Comparison of ENCODE assay signal across 16 cellular contexts in the genomic region with DNA sequence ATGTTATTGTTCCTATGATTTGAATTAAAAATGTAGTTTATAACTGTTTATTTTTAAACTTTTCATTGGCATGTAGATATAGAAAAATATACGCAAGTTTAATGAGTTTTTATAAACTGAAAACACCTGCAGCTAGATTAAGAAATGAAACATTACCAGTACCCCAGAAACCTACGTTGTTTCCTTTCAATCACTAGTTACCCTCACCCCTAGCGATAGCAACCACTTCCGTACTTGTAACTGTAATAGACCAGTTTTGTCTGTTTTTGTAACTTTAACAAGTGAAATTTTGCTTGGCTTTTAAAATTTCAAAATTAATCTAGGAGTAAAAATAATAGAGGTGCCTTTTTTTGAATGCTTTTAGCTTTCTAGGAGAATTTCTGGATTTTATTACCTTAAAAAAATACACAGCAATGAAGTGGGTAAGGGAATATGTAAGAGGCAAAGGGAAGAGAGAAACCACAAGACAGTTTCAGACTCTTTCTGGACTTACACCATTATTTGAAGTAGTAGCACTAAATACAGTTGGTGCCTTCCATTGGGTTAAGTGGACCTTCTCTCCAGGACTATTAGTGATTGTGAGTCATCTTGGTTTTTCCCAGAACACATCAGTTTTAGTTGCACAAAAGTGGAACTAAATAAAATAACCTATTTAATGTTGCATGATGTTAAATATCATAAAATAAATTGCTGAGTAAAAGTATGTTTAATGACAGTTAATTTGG. TPM values are rescaled to one million over a fixed set of nuclear protein-coding genes. Genes with fewer than 3 reads are reported as not detected.
DNase-seq lines count a peak whose midpoint lies in the region; ATAC-seq and TF ChIP-seq lines count a peak whose summit lies in the region.
"Had no signal": no experiment of that assay in that cellular context is flagged by ENCODE, and none has a peak within 500 bp of the region (broad histone marks: within the 10 kb centered on the region; RNA-seq: fewer than 3 reads in every experiment).

No MANE protein-coding gene starts in this region.

- H3K4me1 Mint-ChIP-seq in activated CD4-positive, alpha-beta T cell treated with anti-CD3 and anti-CD28 coated beads for 36 hours: peaks cover 10% of the 10 kb centered on the region
- peaks cover 19% of the 10 kb centered on the region for H3K4me1 Mint-ChIP-seq in activated CD8-positive, alpha-beta T cell treated with anti-CD3 and anti-CD28 coated beads, Interleukin-2, amount 10 ng/mL, durations not matched to agents 7 days and 5 days (ENCODE audit: low read depth)

- no peak overlapping the region for H3K4me3 Mint-ChIP-seq in activated CD4-positive, alpha-beta T cell treated with anti-CD3 and anti-CD28 coated beads for 36 hours
- H3K4me3 Mint-ChIP-seq in activated CD8-positive, alpha-beta T cell treated with anti-CD3 and anti-CD28 coated beads, Interleukin-2, amount 10 ng/mL, durations not matched to agents 7 days and 5 days: no peak overlapping the region

- H3K9me3 ChIP-seq in osteoblast (ENCODE audit: low read depth, low read length) (no peaks in the 10 kb centered on the region), tibial nerve (no peaks in the 10 kb centered on the region), SJCRH30 (replicated peaks) (no peaks in the 10 kb centered on the region)

- 92 to 93% methylated on average over 4 of the region's 4 CpGs for WGBS in tibial nerve, 2 donors

- H3K36me3 Mint-ChIP-seq in activated CD4-positive, alpha-beta T cell treated with anti-CD3 and anti-CD28 coated beads for 36 hours (ENCODE audit: low read depth): peaks cover 69% of the 10 kb centered on the region
- peaks cover 74% of the 10 kb centered on the region for H3K36me3 Mint-ChIP-seq in activated CD8-positive, alpha-beta T cell treated with anti-CD3 and anti-CD28 coated beads, Interleukin-2, amount 10 ng/mL, durations not matched to agents 7 days and 5 days (ENCODE audit: low read depth)

- H2AFZ ChIP-seq in osteoblast (ENCODE audit: low read length): no peak overlapping the region

- intact Hi-C loops in activated CD4-positive, alpha-beta T cell treated with anti-CD3 and anti-CD28 coated beads for 36 hours (cut with DNase I, micrococcal nuclease): loop anchor here in 1 of 2 experiments (1.0 kb wide), 1 partner anchor 31 kb away; no protein-coding TSS in a partner anchor

- H3K27me3 Mint-ChIP-seq in activated CD4-positive, alpha-beta T cell treated with anti-CD3 and anti-CD28 coated beads for 36 hours: no peaks in the 10 kb centered on the region
- no peaks in the 10 kb centered on the region for H3K27me3 Mint-ChIP-seq in activated CD8-positive, alpha-beta T cell treated with anti-CD3 and anti-CD28 coated beads, Interleukin-2, amount 10 ng/mL, durations not matched to agents 7 days and 5 days (ENCODE audit: low read depth)

- H3K4me2 ChIP-seq in osteoblast (ENCODE audit: insufficient read depth, low read length): no peak overlapping the region

- H3K79me2 ChIP-seq in osteoblast (ENCODE audit: insufficient read depth, low read length): peaks cover 66% of the 10 kb centered on the region

- H3K9me3 Mint-ChIP-seq in activated CD4-positive, alpha-beta T cell treated with anti-CD3 and anti-CD28 coated beads for 36 hours (ENCODE audit: low read depth): no peaks in the 10 kb centered on the region
- H3K9me3 Mint-ChIP-seq in activated CD8-positive, alpha-beta T cell treated with anti-CD3 and anti-CD28 coated beads, Interleukin-2, amount 10 ng/mL, durations not matched to agents 7 days and 5 days (ENCODE audit: insufficient read depth): no peaks in the 10 kb centered on the region

- POLR2A ChIA-PET in activated CD4-positive, alpha-beta T cell treated with anti-CD3 and anti-CD28 coated beads for 36 hours (lab: Charles Lee): no interaction called here
- POLR2A ChIA-PET in activated CD8-positive, alpha-beta T cell treated with anti-CD3 and anti-CD28 coated beads, Interleukin-2, amount 10 ng/mL, durations not matched to agents 7 days and 5 days (lab: Charles Lee): interaction anchor here (2.1 kb wide), 1 partner anchor 19 kb away, joined by 8 read pairs; a partner anchor contains a TSS

- peak; percentile 26 for ATAC-seq in activated CD4-positive, alpha-beta T cell treated with anti-CD3 and anti-CD28 coated beads for 36 hours
- ATAC-seq in HG03354 (IDR thresholded peaks at IDR 0.05; ENCODE audit: poor library complexity, severe bottlenecking, unreplicated experiment): peak; percentile 87
- no peak for ATAC-seq in activated CD8-positive, alpha-beta T cell treated with anti-CD3 and anti-CD28 coated beads, Interleukin-2, amount 10 ng/mL, durations not matched to agents 7 days and 5 days

- no peak for TF ChIP-seq CTCF in osteoblast (IDR thresholded peaks at IDR 0.05; ENCODE audit: extremely low read depth, low read depth, low read length)
- no peak for TF ChIP-seq CTCF in tibial nerve (IDR thresholded peaks at IDR 0.05)

- no peak for TF ChIP-seq EP300 in tibial nerve (IDR thresholded peaks at IDR 0.05)

- no peak for TF ChIP-seq POLR2A in tibial nerve (IDR thresholded peaks at IDR 0.05)

- H3K27ac ChIP-seq in osteoblast (ENCODE audit: low read depth, low read length) (no peak overlapping the region), tibial nerve (no peak overlapping the region), SJCRH30 (no peak overlapping the region)
- H3K27ac ChIP-seq: 22Rv1 had no signal

- CTCF ChIA-PET in activated CD4-positive, alpha-beta T cell treated with anti-CD3 and anti-CD28 coated beads for 36 hours (lab: Charles Lee): interaction anchor here (0.6 to 1.4 kb wide), 6 partner anchors 9 to 55 kb away, joined by 3 to 5 read pairs (median 3); no protein-coding TSS in a partner anchor
- CTCF ChIA-PET in activated CD8-positive, alpha-beta T cell treated with anti-CD3 and anti-CD28 coated beads, Interleukin-2, amount 10 ng/mL, durations not matched to agents 7 days and 5 days (lab: Charles Lee): interaction anchor here (0.6 kb wide), 1 partner anchor 307 kb away, joined by 3 read pairs; no protein-coding TSS in a partner anchor

- peak overlapping the region; percentile 55 for H3K27ac Mint-ChIP-seq in activated CD4-positive, alpha-beta T cell treated with anti-CD3 and anti-CD28 coated beads for 36 hours
- peak overlapping the region; percentile 43 for H3K27ac Mint-ChIP-seq in activated CD8-positive, alpha-beta T cell treated with anti-CD3 and anti-CD28 coated beads, Interleukin-2, amount 10 ng/mL, durations not matched to agents 7 days and 5 days

- H3K4me3 ChIP-seq in osteoblast (ENCODE audit: insufficient read depth, low read length) (no peak overlapping the region), tibial nerve (no peak overlapping the region), SJCRH30 (no peak overlapping the region)

- no peak for DNase-seq in activated CD4-positive, alpha-beta T cell treated with anti-CD3 and anti-CD28 coated beads for 36 hours
- no peak for DNase-seq in activated CD4-positive, alpha-beta T cell treated with anti-CD3 and anti-CD28 coated beads, Interleukin-2, amount 50 U/mL, for 4 hours
- no peak for DNase-seq in activated CD8-positive, alpha-beta T cell treated with anti-CD3 and anti-CD28 coated beads, Interleukin-2, amount 10 ng/mL, durations not matched to agents 7 days and 5 days
- peak; percentile 80 for DNase-seq in osteoblast (ENCODE audit: insufficient read length, low spot score, missing footprints)
- DNase-seq in tibial nerve (ENCODE audit: low spot score in 2 of 2): no peak
- no peak for DNase-seq in SJCRH30
- DNase-seq in hippocampal formation (lab: John Stamatoyannopoulos, UW): no peak
- DNase-seq: activated gamma-delta T cell; effector CD8-positive, alpha-beta T cell; NCI-H82; nucleus accumbens; stimulated activated CD4-positive, alpha-beta T cell treated with anti-CD3 and anti-CD28 coated beads, Interleukin-2, amount 100 ng/mL, for 24 hours; substantia nigra; T1000 had no signal

- H4K20me1 ChIP-seq in osteoblast (ENCODE audit: insufficient read depth, low read length): peaks cover 13% of the 10 kb centered on the region

- H3K27me3 ChIP-seq in osteoblast (ENCODE audit: insufficient read depth, low read length) (no peaks in the 10 kb centered on the region), tibial nerve (no peaks in the 10 kb centered on the region), SJCRH30 (no peaks in the 10 kb centered on the region)

- H3K4me1 ChIP-seq in osteoblast (ENCODE audit: insufficient read depth, low read length): no peaks in the 10 kb centered on the region
- no peaks in the 10 kb centered on the region for H3K4me1 ChIP-seq in tibial nerve
- H3K4me1 ChIP-seq in SJCRH30: no peaks in the 10 kb centered on the region

- peaks cover 95% of the 10 kb centered on the region for H3K36me3 ChIP-seq in osteoblast (ENCODE audit: insufficient read depth, low read length)
- H3K36me3 ChIP-seq in tibial nerve: peaks cover 0 to 98% (median 43%) of the 10 kb centered on the region in 3 donors
- peaks cover 95% of the 10 kb centered on the region for H3K36me3 ChIP-seq in SJCRH30

RNA-seq across cellular contexts. Expression of a gene that starts 18.7 kb away (rescaled TPM):
- total RNA-seq in activated CD4-positive, alpha-beta T cell treated with anti-CD3 and anti-CD28 coated beads for 36 hours: 100 to 1,000 TPM; 142 to 147 TPM
- total RNA-seq in activated CD8-positive, alpha-beta T cell treated with anti-CD3 and anti-CD28 coated beads, Interleukin-2, amount 10 ng/mL, durations not matched to agents 7 days and 5 days: 10 to 100 TPM; 76.9 to 78.7 TPM
- total RNA-seq in osteoblast: 19.4 and 20.6 TPM in 2 replicates
- 10 to 100 TPM; 34.3 to 41.4 (median 38.7) TPM for total RNA-seq in tibial nerve
- 50.2 and 52.0 TPM in 2 replicates for total RNA-seq in SJCRH30 (2014; rRNA removed; shearing (Covaris generic))

RNA-seq across cellular contexts. Expression of a gene that starts 35.2 kb away (rescaled TPM):
- 100 to 1,000 TPM; 295 to 316 TPM for total RNA-seq in activated CD4-positive, alpha-beta T cell treated with anti-CD3 and anti-CD28 coated beads for 36 hours
- 100 to 1,000 TPM; 219 to 235 TPM for total RNA-seq in activated CD8-positive, alpha-beta T cell treated with anti-CD3 and anti-CD28 coated beads, Interleukin-2, amount 10 ng/mL, durations not matched to agents 7 days and 5 days
- 225 and 235 TPM in 2 replicates for total RNA-seq in osteoblast
- 100 to 1,000 TPM; 121 to 167 (median 150) TPM for total RNA-seq in tibial nerve
- total RNA-seq in SJCRH30 (2014; rRNA removed; shearing (Covaris generic)): 269 and 287 TPM in 2 replicates
